Comparison of ENCODE assay signal across 8 cellular contexts in genomic region chr7:155380221-155380861, GRCh38.
A peak's percentile ranks its signal among the peaks of the same experiment; 100 is the strongest.
DNase-seq lines count a peak whose midpoint lies in the region; ATAC-seq and TF ChIP-seq lines count a peak whose summit lies in the region.

No MANE protein-coding gene starts in this region.

- no peaks in the 10 kb centered on the region for H3K36me3 ChIP-seq in colonic mucosa

- H3K9ac ChIP-seq in colonic mucosa (ENCODE audit: low read depth in 2 of 2, low read length in 2 of 2) = no peak overlapping the region

- peaks cover 88% of the 10 kb centered on the region for H3K27me3 ChIP-seq in colonic mucosa

- H3K27ac ChIP-seq in colonic mucosa = no peak overlapping the region

- 2% methylated on average over 18 of the region's 18 CpGs for WGBS in lower leg skin, 2 donors

- peak; percentile 90 for ATAC-seq in GM18907 (IDR thresholded peaks at IDR 0.05; ENCODE audit: unreplicated experiment)
- peak; percentile 91 for ATAC-seq in HG03159 (IDR thresholded peaks at IDR 0.05; ENCODE audit: unreplicated experiment)

- DNase-seq in AML-193 (lab: John Stamatoyannopoulos, UW) (peak; percentile 70 to 72), NCI-H345 treated with DMSO at 0.1 percent for 48 hours (lab: John Stamatoyannopoulos, UW; ENCODE audit: unreplicated experiment) (peak; percentile 86), colonic mucosa (peak; percentile 76), lower leg skin (ENCODE audit: low spot score in 2 of 2) (peak; percentile 66 to 92)
- DNase-seq in activated CD4-positive, alpha-beta T cell treated with anti-CD3 and anti-CD28 coated beads for 4 hours = peak; percentile 59 to 60
- peak; percentile 47 for DNase-seq in stimulated activated CD8-positive, alpha-beta memory T cell treated with anti-CD3 and anti-CD28 coated beads, Interleukin-12 subunit alpha, Interleukin-12 subunit beta, amount 100 ng/mL, for 1 hour (ENCODE audit: low read depth)

- H3K9me3 ChIP-seq in colonic mucosa = no peaks in the 10 kb centered on the region

- H3K4me3 ChIP-seq in colonic mucosa (no peak overlapping the region), lower leg skin (ENCODE audit: low read depth, poor library complexity, severe bottlenecking) (no peak overlapping the region)

- no peak for TF ChIP-seq POLR2A in lower leg skin (IDR thresholded peaks at IDR 0.05)

- TF ChIP-seq CTCF in colonic mucosa (IDR thresholded peaks at IDR 0.05) = peak; percentile 74
- peak in 1 of 3 donors; percentile 20 for TF ChIP-seq CTCF in lower leg skin (IDR thresholded peaks at IDR 0.05)

- intact Hi-C loops in colonic mucosa (cut with DNase I) = no loop called here
- intact Hi-C loops in lower leg skin (cut with DNase I; ENCODE audit: low total_unique reads) = loop anchor here (10.0 kb wide), 1 partner anchor 134 kb away; no protein-coding TSS in a partner anchor

- peaks cover 5% of the 10 kb centered on the region for H3K4me1 ChIP-seq in colonic mucosa
